In the genomic region with DNA sequence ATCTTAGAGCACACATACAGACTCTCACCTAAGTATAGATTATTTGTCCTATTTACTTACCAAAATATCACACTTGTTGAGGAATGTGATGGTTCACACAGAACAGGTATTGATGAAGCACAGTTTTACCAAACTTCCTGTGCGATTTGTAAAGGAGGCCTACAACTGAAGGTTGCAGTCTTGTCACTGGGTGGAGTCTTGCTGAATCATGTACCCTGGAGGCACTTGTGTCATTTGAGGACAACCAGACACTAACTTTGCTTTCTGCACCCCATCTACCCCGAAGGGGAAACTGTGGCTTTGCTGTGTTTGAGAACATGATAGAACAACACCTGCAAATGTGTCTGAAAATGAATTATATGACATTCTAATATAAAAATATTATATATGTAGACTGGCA, we compare ENCODE assay signal across 14 cellular contexts. TPM values are rescaled to one million over a fixed set of nuclear protein-coding genes. Genes with fewer than 3 reads are reported as not detected.
DNase-seq lines count a peak whose midpoint lies in the region; ATAC-seq and TF ChIP-seq lines count a peak whose summit lies in the region.
"Had no signal": no experiment of that assay in that cellular context is flagged by ENCODE, and none has a peak within 500 bp of the region (broad histone marks: within the 10 kb centered on the region; RNA-seq: fewer than 3 reads in every experiment).

No MANE protein-coding gene starts in this region.

- no peak for ATAC-seq in HG02763 (IDR thresholded peaks at IDR 0.05; ENCODE audit: unreplicated experiment)
- ATAC-seq in GM18873 (IDR thresholded peaks at IDR 0.05; ENCODE audit: low FRiP score, unreplicated experiment) = no peak
- ATAC-seq: CD8-positive, alpha-beta T cell; gastroesophageal sphincter had no signal

- TF ChIP-seq CTCF in esophagus squamous epithelium (IDR thresholded peaks at IDR 0.05) (no peak), OCI-LY7 (conservative IDR thresholded peaks at IDR 0.05; ENCODE audit: low read length) (no peak)

- H3K4me1 ChIP-seq in esophagus squamous epithelium (peaks cover 3 to 69% (median 6%) of the 10 kb centered on the region in 3 donors), OCI-LY7 (ENCODE audit: insufficient read depth, low read length, poor library complexity, severe bottlenecking) (no peaks in the 10 kb centered on the region)
- H3K4me1 ChIP-seq: gastroesophageal sphincter had no signal

- H3K9me3 ChIP-seq in esophagus squamous epithelium (no peaks in the 10 kb centered on the region), OCI-LY7 (ENCODE audit: low read length) (no peaks in the 10 kb centered on the region)
- H3K9me3 ChIP-seq: gastroesophageal sphincter had no signal

- H3K36me3 ChIP-seq in esophagus squamous epithelium (peaks cover 12 to 85% (median 14%) of the 10 kb centered on the region in 3 donors), OCI-LY7 (ENCODE audit: insufficient read depth, low read length) (peaks cover 82% of the 10 kb centered on the region)

- no TSS peak for BruUV-seq in OCI-LY7 (replicated peaks; lab: Mats Ljungman, UMichigan)

- H4K20me1 ChIP-seq in OCI-LY7 (ENCODE audit: insufficient read depth, low read length) = no peaks in the 10 kb centered on the region

- TF ChIP-seq POLR2A in esophagus squamous epithelium (IDR thresholded peaks at IDR 0.05) = no peak

- no peak overlapping the region for H3K4me3 Mint-ChIP-seq in T-helper 1 cell treated with Interleukin-12 subunit alpha and Interleukin-12 subunit beta and Interleukin-4 antibody, amounts not matched to agents 30 μg/mL and 1 μg/mL, for 36 hours
- H3K4me3 Mint-ChIP-seq: CD8-positive, alpha-beta T cell had no signal

- no peak overlapping the region for H2AFZ ChIP-seq in OCI-LY7 (ENCODE audit: low read length)

- H3K27ac ChIP-seq in esophagus squamous epithelium (peak overlapping the region in 3 of 4 donors; percentile 57 to 93 (median 65)), OCI-LY7 (ENCODE audit: low read depth, low read length, poor library complexity, severe bottlenecking) (no peak overlapping the region)
- H3K27ac ChIP-seq: gastroesophageal sphincter had no signal

- no peaks in the 10 kb centered on the region for H3K79me2 ChIP-seq in OCI-LY7 (ENCODE audit: insufficient read depth, low read depth, low read length)

- WGBS in esophagus squamous epithelium, 2 donors = 22 to 47% methylated on average over 2 of the region's 2 CpGs

- H3K27ac Mint-ChIP-seq in T-helper 1 cell treated with Interleukin-12 subunit alpha and Interleukin-12 subunit beta and Interleukin-4 antibody, amounts not matched to agents 30 μg/mL and 1 μg/mL, for 36 hours = peak overlapping the region; percentile 67
- H3K27ac Mint-ChIP-seq: CD8-positive, alpha-beta T cell had no signal

- H3K4me3 ChIP-seq in esophagus squamous epithelium (peak overlapping the region in 1 of 4 donors; percentile 1), OCI-LY7 (ENCODE audit: low read depth, low read length, poor library complexity, severe bottlenecking) (no peak overlapping the region)
- H3K4me3 ChIP-seq: gastroesophageal sphincter had no signal

- H3K9me2 ChIP-seq in OCI-LY7 (ENCODE audit: insufficient read depth, low read length) = no peaks in the 10 kb centered on the region

- no peak overlapping the region for H3K4me2 ChIP-seq in OCI-LY7 (ENCODE audit: low read length)

- H3K4me1 Mint-ChIP-seq in T-helper 1 cell treated with Interleukin-12 subunit alpha and Interleukin-12 subunit beta and Interleukin-4 antibody, amounts not matched to agents 30 μg/mL and 1 μg/mL, for 36 hours (ENCODE audit: low read depth) = peaks cover 44% of the 10 kb centered on the region

- POLR2A ChIA-PET in OCI-LY7 (lab: Charles Lee) = interaction anchor here (0.6 to 1.7 kb wide), 4 partner anchors 9 to 46 kb away, joined by 3 to 7 read pairs (median 4); no protein-coding TSS in a partner anchor

- intact Hi-C loops in esophagus squamous epithelium (cut with DNase I) = no loop called here
- intact Hi-C loops in OCI-LY7 (cut with micrococcal nuclease; ENCODE audit: unreplicated experiment) = no loop called here

- H3K27me3 Mint-ChIP-seq in T-helper 1 cell treated with Interleukin-12 subunit alpha and Interleukin-12 subunit beta and Interleukin-4 antibody, amounts not matched to agents 30 μg/mL and 1 μg/mL, for 36 hours (ENCODE audit: low read depth) = no peaks in the 10 kb centered on the region

- H3K36me3 Mint-ChIP-seq in T-helper 1 cell treated with Interleukin-12 subunit alpha and Interleukin-12 subunit beta and Interleukin-4 antibody, amounts not matched to agents 30 μg/mL and 1 μg/mL, for 36 hours (ENCODE audit: low read depth) = peaks cover 48% of the 10 kb centered on the region

- no peaks in the 10 kb centered on the region for H3K9me3 Mint-ChIP-seq in T-helper 1 cell treated with Interleukin-12 subunit alpha and Interleukin-12 subunit beta and Interleukin-4 antibody, amounts not matched to agents 30 μg/mL and 1 μg/mL, for 36 hours
- H3K9me3 Mint-ChIP-seq: CD8-positive, alpha-beta T cell had no signal

- DNase-seq in AML-193 (lab: John Stamatoyannopoulos, UW) (peak; percentile 81 to 87), ELF-1 (ENCODE audit: low read depth, low spot score) (peak; percentile 58), esophagus squamous epithelium (lab: John Stamatoyannopoulos, UW) (no peak), OCI-LY7 (ENCODE audit: low spot score) (no peak), GOT3 (lab: John Stamatoyannopoulos, UW) (no peak)
- DNase-seq: anterior cingulate cortex; CD8-positive, alpha-beta T cell; Karpas-422; NCI-H2171 treated with DMSO at 0.1 percent for 48 hours; substantia nigra had no signal

- CTCF ChIA-PET in OCI-LY7 (lab: Charles Lee; ENCODE audit: unreplicated experiment) = no interaction called here

- H3K27me3 ChIP-seq in esophagus squamous epithelium = no peaks in the 10 kb centered on the region
- H3K27me3 ChIP-seq: gastroesophageal sphincter had no signal

RNA-seq across cellular contexts. Expression of a gene that starts 32.4 kb away (rescaled TPM):
- total RNA-seq in esophagus squamous epithelium (10 to 100 TPM; 15.4 to 22.5 (median 20.7) TPM), OCI-LY7 (2022) (10.6 and 12.1 TPM in 2 replicates)
- total RNA-seq in OCI-LY7 (2014; rRNA removed; shearing (Covaris generic)) = 10.4 and 11.8 TPM in 2 replicates

Comparison
In these comparisons a context has a peak if more than half of its experiments do, and no peak if none do; other contexts are left out.
1. DNase-seq: peak in AML-193 (2 of 2) and ELF-1 (single experiment); none in esophagus squamous epithelium (single experiment), OCI-LY7 (single experiment) and GOT3 (single experiment).